In genomic region chr1:189496768-189497167, GRCh38 we compare ENCODE assay signal across 19 cellular contexts.
DNase-seq lines count a peak whose midpoint lies in the region; ATAC-seq and TF ChIP-seq lines count a peak whose summit lies in the region.
"Had no signal": no experiment of that assay in that cellular context is flagged by ENCODE, and none has a peak within 500 bp of the region (broad histone marks: within the 10 kb centered on the region; RNA-seq: fewer than 3 reads in every experiment).

No MANE protein-coding gene starts in this region.

- no peak for TF ChIP-seq CTCF in GM10266 (IDR thresholded peaks at IDR 0.05; ENCODE audit: control insufficient read depth, insufficient read depth, low read depth, missing control alignments)

- DNase-seq in SIG-M5 treated with dmso at 0.1 percent for 504 hours (lab: John Stamatoyannopoulos, UW; ENCODE audit: unreplicated experiment): peak; percentile 11
- DNase-seq in SIG-M5 (lab: John Stamatoyannopoulos, UW): no peak
- DNase-seq in NCI-H146 treated with DMSO at 0.1 percent for 48 hours (lab: John Stamatoyannopoulos, UW; ENCODE audit: unreplicated experiment): peak; percentile 67
- peak; percentile 27 for DNase-seq in OCI-M1 (lab: John Stamatoyannopoulos, UW)
- peak; percentile 14 for DNase-seq in kidney tubule cell (ENCODE audit: low spot score)
- DNase-seq in GM10266 (ENCODE audit: extremely low spot score): no peak
- DNase-seq in left lobe of liver (ENCODE audit: low spot score): no peak
- no peak for DNase-seq in NK-92 (lab: John Stamatoyannopoulos, UW; ENCODE audit: unreplicated experiment)
- DNase-seq: DMS53, GM23248, H9, KG1, NCI-H1930, NCI-H446, NCI-H526, PC-3, Right ventricle myocardium superior, T-helper 2 cell had no signal

- ATAC-seq in left lobe of liver: no peak
- ATAC-seq: A549, PC-3 had no signal

Comparison
In these comparisons a context has a peak if more than half of its experiments do, and no peak if none do; other contexts are left out.
1. DNase-seq: peak in SIG-M5 treated with dmso at 0.1 percent for 504 hours (single experiment), NCI-H146 treated with DMSO at 0.1 percent for 48 hours (single experiment), OCI-M1 (single experiment) and kidney tubule cell (single experiment); none in SIG-M5 (single experiment), GM10266 (single experiment), left lobe of liver (single experiment) and NK-92 (single experiment).